In the genomic region with DNA sequence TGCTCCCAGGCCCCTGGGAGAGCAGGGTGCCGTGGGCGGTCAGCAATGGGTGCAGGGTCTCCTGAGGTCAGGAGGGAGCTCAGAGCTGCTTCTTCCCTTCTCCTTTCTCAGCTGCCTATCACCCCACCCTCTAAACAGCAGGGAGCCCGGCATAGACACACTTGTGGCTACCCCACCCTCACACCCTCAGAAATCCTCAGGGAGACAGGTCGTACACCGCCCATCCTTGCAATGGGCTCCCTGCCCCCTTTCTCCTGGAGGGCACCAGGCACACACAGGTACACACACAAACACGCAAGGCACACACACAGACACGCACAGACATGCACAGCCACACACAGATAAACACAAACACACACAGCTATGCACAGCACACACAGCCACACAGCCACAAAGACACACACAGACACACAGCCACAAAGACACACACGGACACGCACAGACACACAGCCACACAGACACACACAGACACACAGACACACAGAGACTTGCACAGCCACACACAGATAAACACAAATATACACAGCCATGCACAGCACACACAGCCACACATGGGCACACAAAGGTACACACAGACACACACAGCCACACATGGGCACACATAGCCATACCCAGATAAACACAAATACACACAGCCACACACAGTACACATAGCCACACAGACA, we compare ENCODE assay signal across 2 cellular contexts.
TF ChIP-seq lines count a peak whose summit lies in the region.

No MANE protein-coding gene starts in this region.

TF ChIP-seq in HEK293, 187 proteins besides CTCF, POLR2A, EP300 and RAD21:
- TF ChIP-seq KLF1 (tag by site-specific recombination; IDR thresholded peaks at IDR 0.05) (peak; percentile 40; the same call in 1 of the 2 replicates), ZNF548 (tag by site-specific recombination; IDR thresholded peaks at IDR 0.05) (no peak)
- TF ChIP-seq, protein P1, sequence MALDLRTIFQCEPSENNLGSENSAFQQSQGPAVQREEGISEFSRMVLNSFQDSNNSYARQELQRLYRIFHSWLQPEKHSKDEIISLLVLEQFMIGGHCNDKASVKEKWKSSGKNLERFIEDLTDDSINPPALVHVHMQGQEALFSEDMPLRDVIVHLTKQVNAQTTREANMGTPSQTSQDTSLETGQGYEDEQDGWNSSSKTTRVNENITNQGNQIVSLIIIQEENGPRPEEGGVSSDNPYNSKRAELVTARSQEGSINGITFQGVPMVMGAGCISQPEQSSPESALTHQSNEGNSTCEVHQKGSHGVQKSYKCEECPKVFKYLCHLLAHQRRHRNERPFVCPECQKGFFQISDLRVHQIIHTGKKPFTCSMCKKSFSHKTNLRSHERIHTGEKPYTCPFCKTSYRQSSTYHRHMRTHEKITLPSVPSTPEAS (tag by site-specific recombination; IDR thresholded peaks at IDR 0.05) = peak; percentile 79

TF ChIP-seq in H1, 55 proteins besides CTCF, POLR2A, EP300 and RAD21:
- TF ChIP-seq SIN3A (conservative IDR thresholded peaks at IDR 0.05 in 1 of 2, IDR thresholded peaks at IDR 0.05 in 1 of 2; ENCODE audit: low read depth in 1 of 2, low read length in 2 of 2) (no peak), HDAC6 (IDR thresholded peaks at IDR 0.05; ENCODE audit: low read depth, low read length) (no peak), RXRA (IDR thresholded peaks at IDR 0.05; ENCODE audit: insufficient read depth, low read depth, low read length) (no peak), HDAC2 (IDR thresholded peaks at IDR 0.05; ENCODE audit: borderline replicate concordance in 1 of 2, low read depth in 2 of 2, low read length in 2 of 2) (no peak), BCL11A (IDR thresholded peaks at IDR 0.05; ENCODE audit: low read depth in 2 of 2, low read length in 2 of 2) (no peak), JUN (IDR thresholded peaks at IDR 0.05; ENCODE audit: low read depth, low read length) (no peak)
TF ChIP-seq in H1: peak in this region for 0.
